ENCODE assay signal across 1 cellular context in genomic region chr19:19732579-19733501, GRCh38.
TF ChIP-seq lines count a peak whose summit lies in the region.

ZNF14 (minus strand) TSS chr19:19733112; CDS start chr19:19732958, 154 bp downstream.

TF ChIP-seq in HepG2, 621 proteins besides CTCF, POLR2A, EP300 and RAD21 (continued from another document and continues in another):
- TF ChIP-seq NR0B2 (CRISPR knock-in tag; IDR thresholded peaks at IDR 0.05) (peak; percentile 79; the same call in 1 of the 2 replicates), ZSCAN25 (CRISPR knock-in tag; IDR thresholded peaks at IDR 0.05) (0 out of 2 replicates have a peak, but pooled peaks have one; percentile 32), ZNF770 (CRISPR knock-in tag; IDR thresholded peaks at IDR 0.05) (no peak), ZFX (CRISPR knock-in tag; IDR thresholded peaks at IDR 0.05; ENCODE audit: low read depth) (peak; percentile 97), ZNF207 (IDR thresholded peaks at IDR 0.05; ENCODE audit: borderline replicate concordance) (no peak), TIGD3 (CRISPR knock-in tag; IDR thresholded peaks at IDR 0.05; ENCODE audit: borderline replicate concordance) (no peak), IRF9 (CRISPR knock-in tag; IDR thresholded peaks at IDR 0.05; ENCODE audit: borderline replicate concordance) (peak; percentile 60; the same call in 1 of the 2 replicates), ZNF562 (CRISPR knock-in tag; IDR thresholded peaks at IDR 0.05; ENCODE audit: borderline replicate concordance) (no peak), GMEB1 (CRISPR knock-in tag; IDR thresholded peaks at IDR 0.05; ENCODE audit: borderline replicate concordance) (peak; percentile 80; the same call in 1 of the 2 replicates), NR2F2 (IDR thresholded peaks at IDR 0.05; ENCODE audit: borderline replicate concordance, low read depth) (no peak), KDM3A (CRISPR knock-in tag; IDR thresholded peaks at IDR 0.05; ENCODE audit: low read depth) (no peak), SNAPC4 (CRISPR knock-in tag; IDR thresholded peaks at IDR 0.05) (no peak), ZNF687 (CRISPR knock-in tag; IDR thresholded peaks at IDR 0.05) (peak; percentile 88), CAMTA2 (CRISPR knock-in tag; IDR thresholded peaks at IDR 0.05; ENCODE audit: borderline replicate concordance) (no peak), ZBTB21 (CRISPR knock-in tag; IDR thresholded peaks at IDR 0.05) (no peak), KLF16 (CRISPR knock-in tag; IDR thresholded peaks at IDR 0.05) (no peak; a peak in 1 of 4 replicates), LRRFIP1 (CRISPR knock-in tag; conservative IDR thresholded peaks at IDR 0.05) (no peak), ZNF124 (CRISPR knock-in tag; IDR thresholded peaks at IDR 0.05) (peak; percentile 66; the same call in 1 of the 2 replicates), ZGPAT (CRISPR knock-in tag; IDR thresholded peaks at IDR 0.05) (peak; percentile 65; the same call in 1 of the 2 replicates), IRF2 (CRISPR knock-in tag; IDR thresholded peaks at IDR 0.05) (peak; percentile 60), YY1 (IDR thresholded peaks at IDR 0.05; ENCODE audit: insufficient read depth, insufficient replicate concordance, low read depth, low read length) (peak; percentile 87), HNF4G (IDR thresholded peaks at IDR 0.05; ENCODE audit: borderline replicate concordance, low read depth, low read length) (no peak), HNF4G (CRISPR knock-in tag; IDR thresholded peaks at IDR 0.05; ENCODE audit: borderline replicate concordance, low read depth) (no peak; the same call in 1 of the 2 replicates), ZNF616 (CRISPR knock-in tag; IDR thresholded peaks at IDR 0.05; ENCODE audit: low read depth) (no peak), ZNF430 (CRISPR knock-in tag; IDR thresholded peaks at IDR 0.05) (0 out of 2 replicates have a peak, but pooled peaks have one; percentile 56), GRHL1 (CRISPR knock-in tag; conservative IDR thresholded peaks at IDR 0.05) (no peak), KAT2B (IDR thresholded peaks at IDR 0.05; ENCODE audit: borderline replicate concordance, low read depth, low read length) (no peak), AHR (CRISPR knock-in tag; IDR thresholded peaks at IDR 0.05) (no peak), ZNF333 (CRISPR knock-in tag; IDR thresholded peaks at IDR 0.05; ENCODE audit: borderline replicate concordance) (no peak)
